Comparison of ENCODE assay signal across 8 cellular contexts in the genomic region with DNA sequence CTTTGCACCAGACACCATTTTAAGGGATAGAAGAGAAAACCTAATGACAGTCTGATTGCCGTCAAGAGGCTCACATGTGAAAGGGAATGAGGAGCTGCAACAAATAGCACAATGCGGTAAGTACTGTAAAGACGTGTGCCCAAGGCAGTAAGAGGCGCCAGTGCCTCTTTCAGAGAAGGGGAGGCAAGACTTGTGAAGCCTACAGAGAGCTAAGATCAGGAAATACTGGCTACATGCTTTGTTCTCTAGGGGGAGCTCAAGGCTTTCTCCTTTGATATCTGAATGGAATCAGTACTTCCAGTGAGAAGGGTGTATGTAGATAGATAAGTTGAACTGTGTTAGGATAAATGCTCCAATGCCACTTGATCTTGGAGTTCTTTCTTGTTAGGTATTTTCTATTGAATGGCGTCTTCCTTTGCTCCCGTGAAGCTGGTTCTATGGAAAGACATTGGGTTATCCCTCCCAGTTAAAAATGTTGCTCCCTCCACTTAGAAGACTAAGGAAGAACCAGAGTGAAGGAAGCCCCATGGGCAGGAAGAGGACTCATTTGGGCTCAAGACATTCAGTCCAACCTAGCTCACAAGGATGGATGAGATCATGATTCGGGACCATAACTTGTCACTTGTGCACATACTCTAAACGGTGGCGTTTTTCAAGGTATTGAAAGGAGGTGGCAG. TPM values are rescaled to one million over a fixed set of nuclear protein-coding genes. Genes with fewer than 3 reads are reported as not detected.
DNase-seq lines count a peak whose midpoint lies in the region; ATAC-seq and TF ChIP-seq lines count a peak whose summit lies in the region.

No MANE protein-coding gene starts in this region.

- no peak overlapping the region for H3K27ac Mint-ChIP-seq in activated CD4-positive, alpha-beta T cell treated with anti-CD3 and anti-CD28 coated beads, Interleukin-2, amount 10 ng/mL, durations not matched to agents 7 days and 5 days
- H3K27ac Mint-ChIP-seq in glutamatergic neuron (ENCODE audit: unreplicated experiment), result no peak overlapping the region

- H3K4me3 Mint-ChIP-seq in activated CD4-positive, alpha-beta T cell treated with anti-CD3 and anti-CD28 coated beads, Interleukin-2, amount 10 ng/mL, durations not matched to agents 7 days and 5 days, result no peak overlapping the region
- H3K4me3 Mint-ChIP-seq in glutamatergic neuron (ENCODE audit: unreplicated experiment), result no peak overlapping the region

- H4K20me1 ChIP-seq in DND-41 (ENCODE audit: insufficient read depth, low read length), result no peaks in the 10 kb centered on the region

- CTCF ChIA-PET in activated CD4-positive, alpha-beta T cell treated with anti-CD3 and anti-CD28 coated beads, Interleukin-2, amount 10 ng/mL, durations not matched to agents 7 days and 5 days (lab: Charles Lee), result interaction anchor here (0.9 to 1.5 kb wide), 6 partner anchors 8 to 71 kb away, joined by 3 to 16 read pairs (median 3); no protein-coding TSS in a partner anchor

- H3K4me1 ChIP-seq in DND-41 (ENCODE audit: insufficient read depth, low read length), result no peaks in the 10 kb centered on the region
- no peaks in the 10 kb centered on the region for H3K4me1 ChIP-seq in prostate gland (replicated peaks)

- DNase-seq in DND-41 (no peak), NCI-H2227 treated with DMSO at 0.1 percent for 48 hours (lab: John Stamatoyannopoulos, UW) (peak; percentile 44), glutamatergic neuron (no peak), prostate gland (ENCODE audit: low spot score) (peak; percentile 49)
- DNase-seq in activated CD4-positive, alpha-beta T cell treated with anti-CD3 and anti-CD28 coated beads, Interleukin-2, amount 10 ng/mL, durations not matched to agents 7 days and 5 days, result peak; percentile 33
- DNase-seq in stimulated activated CD4-positive, alpha-beta T cell treated with anti-CD3 and anti-CD28 coated beads, Interleukin-4, amount 100 ng/mL, for 1 hour, result no peak

- H3K36me3 ChIP-seq in DND-41 (ENCODE audit: insufficient read depth, low read length) (no peaks in the 10 kb centered on the region), prostate gland (no peaks in the 10 kb centered on the region)

- POLR2A ChIA-PET in activated CD4-positive, alpha-beta T cell treated with anti-CD3 and anti-CD28 coated beads, Interleukin-2, amount 10 ng/mL, durations not matched to agents 7 days and 5 days (lab: Charles Lee), result no interaction called here

- no peak overlapping the region for H2AFZ ChIP-seq in DND-41 (ENCODE audit: low read depth, low read length)

- H3K4me1 Mint-ChIP-seq in activated CD4-positive, alpha-beta T cell treated with anti-CD3 and anti-CD28 coated beads, Interleukin-2, amount 10 ng/mL, durations not matched to agents 7 days and 5 days, result no peaks in the 10 kb centered on the region
- no peaks in the 10 kb centered on the region for H3K4me1 Mint-ChIP-seq in glutamatergic neuron (ENCODE audit: low read depth, unreplicated experiment)

- no peaks in the 10 kb centered on the region for H3K9me3 Mint-ChIP-seq in activated CD4-positive, alpha-beta T cell treated with anti-CD3 and anti-CD28 coated beads, Interleukin-2, amount 10 ng/mL, durations not matched to agents 7 days and 5 days
- H3K9me3 Mint-ChIP-seq in glutamatergic neuron (ENCODE audit: unreplicated experiment), result peaks cover 1% of the 10 kb centered on the region

- H3K9me3 ChIP-seq in DND-41 (ENCODE audit: insufficient read depth, low read length, severe bottlenecking) (no peaks in the 10 kb centered on the region), prostate gland (no peaks in the 10 kb centered on the region)

- peaks cover 6% of the 10 kb centered on the region for H3K27me3 Mint-ChIP-seq in activated CD4-positive, alpha-beta T cell treated with anti-CD3 and anti-CD28 coated beads, Interleukin-2, amount 10 ng/mL, durations not matched to agents 7 days and 5 days
- H3K27me3 Mint-ChIP-seq in glutamatergic neuron (ENCODE audit: unreplicated experiment), result peaks cover under 1% of the 10 kb centered on the region

- H3K4me3 ChIP-seq in DND-41 (ENCODE audit: low read depth in 1 of 2, low read length in 2 of 2) (no peak overlapping the region), prostate gland (no peak overlapping the region)

- H3K9ac ChIP-seq in DND-41 (ENCODE audit: low read depth, low read length), result no peak overlapping the region

- H3K27ac ChIP-seq in DND-41 (ENCODE audit: low read length) (no peak overlapping the region), prostate gland (no peak overlapping the region)

- TF ChIP-seq POLR2A in prostate gland (IDR thresholded peaks at IDR 0.05), result no peak

- intact Hi-C loops in prostate gland (cut with DNase I), result loop anchor here (5.0 kb wide), 1 partner anchor 73 kb away; a partner anchor contains a TSS

- H3K36me3 Mint-ChIP-seq in activated CD4-positive, alpha-beta T cell treated with anti-CD3 and anti-CD28 coated beads, Interleukin-2, amount 10 ng/mL, durations not matched to agents 7 days and 5 days (ENCODE audit: low read depth), result no peaks in the 10 kb centered on the region
- no peaks in the 10 kb centered on the region for H3K36me3 Mint-ChIP-seq in glutamatergic neuron (ENCODE audit: unreplicated experiment)

- peak; percentile 85 for ATAC-seq in DND-41 (ENCODE audit: insufficient read depth, low read depth)
- ATAC-seq in GM19438 (IDR thresholded peaks at IDR 0.05; ENCODE audit: low read depth, unreplicated experiment), result peak; percentile 89
- ATAC-seq in HG03378 (IDR thresholded peaks at IDR 0.05; ENCODE audit: unreplicated experiment), result peak; percentile 91

- no peaks in the 10 kb centered on the region for H3K79me2 ChIP-seq in DND-41 (ENCODE audit: insufficient read depth, low read length)

- no peak overlapping the region for H3K4me2 ChIP-seq in DND-41 (ENCODE audit: insufficient read depth, low read length)

- TF ChIP-seq CTCF in DND-41 (IDR thresholded peaks at IDR 0.05; ENCODE audit: borderline replicate concordance, extremely low read depth, low read length, poor library complexity, severe bottlenecking) (peak; percentile 65), glutamatergic neuron (IDR thresholded peaks at IDR 0.05; ENCODE audit: partially characterized antibody, unreplicated experiment) (peak; percentile 28), prostate gland (IDR thresholded peaks at IDR 0.05) (peak in 3 of 4 experiments; percentile 47 to 70 (median 69))

- H3K27me3 ChIP-seq in DND-41 (ENCODE audit: insufficient read depth, low read length, poor library complexity) (no peaks in the 10 kb centered on the region), prostate gland (replicated peaks; ENCODE audit: insufficient read depth) (no peaks in the 10 kb centered on the region)

- WGBS in prostate gland, result 37% methylated on average over 9 of the region's 9 CpGs

RNA-seq across cellular contexts. Expression of a gene that starts 23.5 kb away (rescaled TPM):
- total RNA-seq in activated CD4-positive, alpha-beta T cell treated with anti-CD3 and anti-CD28 coated beads, Interleukin-2, amount 10 ng/mL, durations not matched to agents 7 days and 5 days, result not detected
- total RNA-seq in glutamatergic neuron (ENCODE audit: unreplicated experiment), result not detected
- not detected for total RNA-seq in prostate gland

Comparison
In these comparisons a context has a peak if more than half of its experiments do, and no peak if none do; other contexts are left out.
1. DNase-seq: peak in NCI-H2227 treated with DMSO at 0.1 percent for 48 hours (single experiment), activated CD4-positive, alpha-beta T cell treated with anti-CD3 and anti-CD28 coated beads, Interleukin-2, amount 10 ng/mL, durations not matched to agents 7 days and 5 days (single experiment) and prostate gland (single experiment); none in DND-41 (single experiment), glutamatergic neuron (single experiment) and stimulated activated CD4-positive, alpha-beta T cell treated with anti-CD3 and anti-CD28 coated beads, Interleukin-4, amount 100 ng/mL, for 1 hour (single experiment).
2. Peak in every context shown above with its lines, with median percentiles within 50 percentile points of each other: ATAC-seq and CTCF ChIP-seq.